Comparison of ENCODE assay signal across 1 cellular context in the genomic region with DNA sequence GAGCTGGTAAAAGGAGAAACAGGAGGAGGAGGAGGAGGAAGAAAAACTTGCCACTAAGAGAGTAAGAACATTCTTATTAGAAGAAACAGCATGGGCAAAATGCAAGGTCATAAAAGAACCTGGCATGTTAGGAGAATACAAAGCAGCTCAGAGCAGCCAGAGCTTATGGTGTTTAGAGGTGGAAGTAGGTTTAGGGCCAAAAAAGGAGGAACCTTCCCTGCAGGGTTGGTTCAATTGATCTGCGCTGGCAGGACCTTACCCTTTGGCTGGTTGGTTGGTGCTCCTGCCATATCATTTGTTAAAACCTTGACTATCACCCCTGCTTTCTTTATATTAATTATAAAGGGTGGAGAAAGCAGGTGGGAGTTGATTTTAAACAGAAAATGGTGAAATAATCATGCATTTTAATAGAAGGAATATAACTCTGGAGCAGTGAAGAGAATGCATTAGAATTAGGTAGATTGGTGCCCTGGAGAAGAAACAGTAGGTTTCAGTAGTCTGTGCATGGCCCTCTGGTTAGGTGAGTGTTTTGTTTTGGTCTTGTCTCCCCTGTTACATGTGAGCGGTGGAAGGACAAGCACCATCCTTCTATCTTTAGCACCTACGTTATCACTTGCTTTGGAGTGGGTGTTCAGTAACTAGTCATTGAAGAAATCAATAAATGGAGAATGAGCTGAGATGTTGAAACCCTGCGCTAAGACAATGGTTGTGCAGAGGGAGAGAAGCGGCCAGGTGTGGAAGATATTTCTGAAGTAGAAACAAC.
TF ChIP-seq lines count a peak whose summit lies in the region.

No MANE protein-coding gene starts in this region.

TF ChIP-seq in HepG2, 621 proteins besides CTCF, POLR2A, EP300 and RAD21 (continued from another document):
- TF ChIP-seq ZNF776 (CRISPR knock-in tag; IDR thresholded peaks at IDR 0.05) (no peak), ELF4 (CRISPR knock-in tag; IDR thresholded peaks at IDR 0.05; ENCODE audit: borderline replicate concordance) (no peak), ZNF33A (CRISPR knock-in tag; IDR thresholded peaks at IDR 0.05; ENCODE audit: borderline replicate concordance) (no peak), HNF4G (IDR thresholded peaks at IDR 0.05; ENCODE audit: borderline replicate concordance, low read depth, low read length) (no peak), HNF4G (CRISPR knock-in tag; IDR thresholded peaks at IDR 0.05; ENCODE audit: borderline replicate concordance, low read depth) (no peak), ZNF431 (CRISPR knock-in tag; IDR thresholded peaks at IDR 0.05; ENCODE audit: borderline replicate concordance, low read depth) (no peak), MTA1 (CRISPR knock-in tag; IDR thresholded peaks at IDR 0.05; ENCODE audit: borderline replicate concordance) (no peak)
- TF ChIP-seq, protein P1, sequence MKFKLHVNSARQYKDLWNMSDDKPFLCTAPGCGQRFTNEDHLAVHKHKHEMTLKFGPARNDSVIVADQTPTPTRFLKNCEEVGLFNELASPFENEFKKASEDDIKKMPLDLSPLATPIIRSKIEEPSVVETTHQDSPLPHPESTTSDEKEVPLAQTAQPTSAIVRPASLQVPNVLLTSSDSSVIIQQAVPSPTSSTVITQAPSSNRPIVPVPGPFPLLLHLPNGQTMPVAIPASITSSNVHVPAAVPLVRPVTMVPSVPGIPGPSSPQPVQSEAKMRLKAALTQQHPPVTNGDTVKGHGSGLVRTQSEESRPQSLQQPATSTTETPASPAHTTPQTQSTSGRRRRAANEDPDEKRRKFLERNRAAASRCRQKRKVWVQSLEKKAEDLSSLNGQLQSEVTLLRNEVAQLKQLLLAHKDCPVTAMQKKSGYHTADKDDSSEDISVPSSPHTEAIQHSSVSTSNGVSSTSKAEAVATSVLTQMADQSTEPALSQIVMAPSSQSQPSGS (CRISPR knock-in tag; IDR thresholded peaks at IDR 0.05), result no peak
- TF ChIP-seq, protein P2, sequence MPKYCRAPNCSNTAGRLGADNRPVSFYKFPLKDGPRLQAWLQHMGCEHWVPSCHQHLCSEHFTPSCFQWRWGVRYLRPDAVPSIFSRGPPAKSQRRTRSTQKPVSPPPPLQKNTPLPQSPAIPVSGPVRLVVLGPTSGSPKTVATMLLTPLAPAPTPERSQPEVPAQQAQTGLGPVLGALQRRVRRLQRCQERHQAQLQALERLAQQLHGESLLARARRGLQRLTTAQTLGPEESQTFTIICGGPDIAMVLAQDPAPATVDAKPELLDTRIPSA (CRISPR knock-in tag; IDR thresholded peaks at IDR 0.05; ENCODE audit: borderline replicate concordance), result no peak
